In genomic region chr7:31122649-31123058, GRCh38 we compare ENCODE assay signal across 8 cellular contexts.
A peak's percentile ranks its signal among the peaks of the same experiment; 100 is the strongest.
DNase-seq lines count a peak whose midpoint lies in the region; ATAC-seq, FAIRE-seq and TF ChIP-seq lines count a peak whose summit lies in the region.

No MANE protein-coding gene starts in this region.

- TF ChIP-seq POLR2A in GM12892 (IDR thresholded peaks at IDR 0.05; ENCODE audit: low read depth, low read length), result no peak
- TF ChIP-seq POLR2A in body of pancreas (IDR thresholded peaks at IDR 0.05), result no peak

- no peaks in the 10 kb centered on the region for H3K9me2 ChIP-seq in Karpas-422 (replicated peaks; ENCODE audit: insufficient read depth, low read length)

- peak; percentile 86 for DNase-seq in AG20443 (ENCODE audit: low spot score)
- DNase-seq in GM12892 (ENCODE audit: insufficient read length), result no peak
- DNase-seq in Karpas-422, result peak; percentile 91
- DNase-seq in RCC 7860 (ENCODE audit: low spot score), result peak; percentile 42
- peak; percentile 73 to 78 (median 76) for DNase-seq in body of pancreas
- DNase-seq in iPS DF 6.9 (ENCODE audit: low read depth, low spot score), result peak; percentile 81
- peak; percentile 58 for DNase-seq in small intestine

- no peaks in the 10 kb centered on the region for H3K79me2 ChIP-seq in Karpas-422 (ENCODE audit: low read length)

- H4K20me1 ChIP-seq in Karpas-422 (ENCODE audit: insufficient read depth, low read depth, low read length), result no peaks in the 10 kb centered on the region

- TF ChIP-seq CTCF in body of pancreas (IDR thresholded peaks at IDR 0.05), result peak; percentile 69 to 93 (median 87)

- H3K27ac ChIP-seq in Karpas-422 (ENCODE audit: low read length), result no peak overlapping the region
- no peak overlapping the region for H3K27ac ChIP-seq in body of pancreas
- H3K27ac ChIP-seq in iPS DF 6.9 (ENCODE audit: low read length), result no peak overlapping the region
- no peak overlapping the region for H3K27ac ChIP-seq in small intestine (ENCODE audit: low read depth in 1 of 2, low read length in 1 of 2)

- H3K36me3 ChIP-seq in Karpas-422 (ENCODE audit: insufficient read depth, low read length) (no peaks in the 10 kb centered on the region), body of pancreas (replicated peaks in 1 of 2; ENCODE audit: insufficient read depth in 1 of 2, low read depth in 2 of 2) (no peaks in the 10 kb centered on the region), iPS DF 6.9 (ENCODE audit: control insufficient read depth, insufficient read depth, low read length) (no peaks in the 10 kb centered on the region), small intestine (ENCODE audit: control insufficient read depth in 2 of 2, insufficient read depth in 2 of 2, low read length in 2 of 2) (no peaks in the 10 kb centered on the region)

- H3K27me3 ChIP-seq in Karpas-422 (ENCODE audit: low read length) (no peaks in the 10 kb centered on the region), body of pancreas (no peaks in the 10 kb centered on the region), iPS DF 6.9 (ENCODE audit: control insufficient read depth, insufficient read depth, low read length) (no peaks in the 10 kb centered on the region), small intestine (ENCODE audit: control insufficient read depth in 2 of 2, insufficient read depth in 2 of 2, low read length in 2 of 2) (no peaks in the 10 kb centered on the region)

- H3K9me3 ChIP-seq in Karpas-422 (ENCODE audit: low read length), result no peaks in the 10 kb centered on the region
- H3K9me3 ChIP-seq in body of pancreas, result no peaks in the 10 kb centered on the region
- H3K9me3 ChIP-seq in iPS DF 6.9 (ENCODE audit: control insufficient read depth, insufficient read depth, low read length), result no peaks in the 10 kb centered on the region
- H3K9me3 ChIP-seq in small intestine (ENCODE audit: control insufficient read depth, low read depth), result no peaks in the 10 kb centered on the region

- H3K4me2 ChIP-seq in Karpas-422 (ENCODE audit: low read depth, low read length, poor library complexity, severe bottlenecking), result peak overlapping the region; percentile 41

- intact Hi-C loops in body of pancreas (cut with DNase I), result loop anchor here (5.0 kb wide), 1 partner anchor 140 kb away; no protein-coding TSS in a partner anchor

- H3K4me3 ChIP-seq in Karpas-422 (ENCODE audit: low read length) (no peak overlapping the region), body of pancreas (no peak overlapping the region), iPS DF 6.9 (ENCODE audit: low read length) (no peak overlapping the region), small intestine (ENCODE audit: low read depth in 1 of 2, low read length in 2 of 2) (no peak overlapping the region)

- H3K9ac ChIP-seq in Karpas-422 (ENCODE audit: low read length), result no peak overlapping the region

- peak overlapping the region; percentile 71; the same call in 1 of the 2 replicates for H2AFZ ChIP-seq in Karpas-422 (ENCODE audit: low read length)

- FAIRE-seq in GM12892 (lab: Jason Lieb, UNC), result peak; percentile 77
- FAIRE-seq in RCC 7860 (lab: Jason Lieb, UNC), result no peak
- FAIRE-seq in small intestine (lab: Jason Lieb, UNC), result no peak

- H3K4me1 ChIP-seq in Karpas-422 (ENCODE audit: low read length) (peaks cover 10% of the 10 kb centered on the region), body of pancreas (peaks cover 7% of the 10 kb centered on the region), iPS DF 6.9 (ENCODE audit: control insufficient read depth, insufficient read depth, low read length) (peaks cover 2% of the 10 kb centered on the region; the same call in 1 of the 2 replicates), small intestine (ENCODE audit: control insufficient read depth in 2 of 2, insufficient read depth in 1 of 2, low read depth in 1 of 2, low read length in 1 of 2) (no peaks in the 10 kb centered on the region)

- ATAC-seq in body of pancreas, result peak; percentile 82
- no peak for ATAC-seq in activated CD4-positive, CD25-positive, alpha-beta regulatory T cell treated with anti-CD3 and anti-CD28 coated beads, Interleukin-2, amount 50 U/mL, for 24 hours

- 0 to 3% methylated on average over 4 of the region's 4 CpGs for WGBS in body of pancreas, 2 donors
- WGBS in iPS DF 6.9 (ENCODE audit: insufficient coverage, insufficient read length), result no CpG with 5 or more reads among the region's 4 CpGs
- 2 to 5% (median 4%) methylated on average over 4 of the region's 4 CpGs for WGBS in small intestine, 3 donors
